15 cellular contexts compared by ENCODE assay signal in genomic region chr20:51380401-51381385, GRCh38.
A peak's percentile ranks its signal among the peaks of the same experiment; 100 is the strongest.
DNase-seq lines count a peak whose midpoint lies in the region; ATAC-seq and TF ChIP-seq lines count a peak whose summit lies in the region.
"Had no signal": no experiment of that assay in that cellular context is flagged by ENCODE, and none has a peak within 500 bp of the region (broad histone marks: within the 10 kb centered on the region; RNA-seq: fewer than 3 reads in every experiment).

No MANE protein-coding gene starts in this region.

- no peak for ATAC-seq in stimulated activated naive CD8-positive, alpha-beta T cell treated with anti-CD3 and anti-CD28 coated beads, Interleukin-15, Interleukin-2, amounts not matched to agents 100 U/mL and 50 U/mL, for 24 hours
- ATAC-seq in RWPE2 (ENCODE audit: low read depth): no peak
- peak; percentile 75 to 83 for ATAC-seq in right cardiac atrium
- no peak for ATAC-seq in HG02798 (IDR thresholded peaks at IDR 0.05; ENCODE audit: poor library complexity, unreplicated experiment)
- no peak for ATAC-seq in GM19452 (IDR thresholded peaks at IDR 0.05; ENCODE audit: unreplicated experiment)

- H3K4me1 ChIP-seq in RWPE2 (ENCODE audit: insufficient read depth, poor library complexity, severe bottlenecking) (peaks cover 10% of the 10 kb centered on the region), right cardiac atrium (ENCODE audit: control insufficient read depth, insufficient read depth, low read length) (no peaks in the 10 kb centered on the region)
- H3K4me1 ChIP-seq: suprapubic skin had no signal

- no peaks in the 10 kb centered on the region for H3K9me3 Mint-ChIP-seq in stimulated activated naive CD8-positive, alpha-beta T cell treated with anti-CD3 and anti-CD28 coated beads, Interleukin-15, Interleukin-2, amounts not matched to agents 100 ng/mL and 50 ng/mL, for 24 hours

- H3K4me3 ChIP-seq in RWPE2 (ENCODE audit: severe bottlenecking) (no peak overlapping the region), right cardiac atrium (ENCODE audit: low read length) (no peak overlapping the region)
- H3K4me3 ChIP-seq: suprapubic skin had no signal

- H3K27ac Mint-ChIP-seq in stimulated activated naive CD8-positive, alpha-beta T cell treated with anti-CD3 and anti-CD28 coated beads, Interleukin-15, Interleukin-2, amounts not matched to agents 100 ng/mL and 50 ng/mL, for 24 hours: peak overlapping the region; percentile 34

- no peak overlapping the region for H3K4me3 Mint-ChIP-seq in stimulated activated naive CD8-positive, alpha-beta T cell treated with anti-CD3 and anti-CD28 coated beads, Interleukin-15, Interleukin-2, amounts not matched to agents 100 ng/mL and 50 ng/mL, for 24 hours

- no peak for TF ChIP-seq CTCF in RWPE2 (IDR thresholded peaks at IDR 0.05; ENCODE audit: poor library complexity, severe bottlenecking)

- H3K36me3 ChIP-seq in RWPE2 (ENCODE audit: low read depth): no peaks in the 10 kb centered on the region
- H3K36me3 ChIP-seq: suprapubic skin had no signal

- WGBS in right cardiac atrium: 77% methylated on average over 13 of the region's 13 CpGs

- H3K27me3 ChIP-seq in RWPE2 (ENCODE audit: insufficient read depth, poor library complexity, severe bottlenecking): no peaks in the 10 kb centered on the region
- no peaks in the 10 kb centered on the region for H3K27me3 ChIP-seq in right cardiac atrium (ENCODE audit: control insufficient read depth, insufficient read depth)
- H3K27me3 ChIP-seq: suprapubic skin had no signal

- H3K36me3 Mint-ChIP-seq in stimulated activated naive CD8-positive, alpha-beta T cell treated with anti-CD3 and anti-CD28 coated beads, Interleukin-15, Interleukin-2, amounts not matched to agents 100 ng/mL and 50 ng/mL, for 24 hours (ENCODE audit: low read depth): peaks cover 17% of the 10 kb centered on the region

- no peaks in the 10 kb centered on the region for H3K27me3 Mint-ChIP-seq in stimulated activated naive CD8-positive, alpha-beta T cell treated with anti-CD3 and anti-CD28 coated beads, Interleukin-15, Interleukin-2, amounts not matched to agents 100 ng/mL and 50 ng/mL, for 24 hours

- no peaks in the 10 kb centered on the region for H3K9me3 ChIP-seq in RWPE2 (ENCODE audit: severe bottlenecking)
- H3K9me3 ChIP-seq in right cardiac atrium (ENCODE audit: control insufficient read depth, low read length): no peaks in the 10 kb centered on the region
- H3K9me3 ChIP-seq: suprapubic skin had no signal

- H3K27ac ChIP-seq in RWPE2 (ENCODE audit: poor library complexity, severe bottlenecking): no peak overlapping the region
- H3K27ac ChIP-seq in right cardiac atrium (ENCODE audit: low read length): peak overlapping the region; percentile 38
- H3K27ac ChIP-seq: suprapubic skin, VCaP had no signal

- peaks cover 33% of the 10 kb centered on the region for H3K4me1 Mint-ChIP-seq in stimulated activated naive CD8-positive, alpha-beta T cell treated with anti-CD3 and anti-CD28 coated beads, Interleukin-15, Interleukin-2, amounts not matched to agents 100 ng/mL and 50 ng/mL, for 24 hours (ENCODE audit: low read depth)

- DNase-seq in stimulated activated naive CD8-positive, alpha-beta T cell treated with anti-CD3 and anti-CD28 coated beads, Interleukin-15, Interleukin-2, amounts not matched to agents 100 U/mL and 50 U/mL, for 24 hours: no peak
- peak; percentile 65 for DNase-seq in RWPE2 (ENCODE audit: low spot score)
- no peak for DNase-seq in right cardiac atrium
- DNase-seq in NK-92 (lab: John Stamatoyannopoulos, UW; ENCODE audit: unreplicated experiment): no peak
- no peak for DNase-seq in activated CD8-positive, alpha-beta memory T cell treated with anti-CD3 and anti-CD28 coated beads for 24 hours
- DNase-seq: amygdala; mammary epithelial cell; NCI-H1092; NK-92 treated with Interleukin-12 subunit alpha and Interleukin-12 subunit beta, amount 100 ng/mL, for 24 hours; occipital lobe had no signal

- intact Hi-C loops in right cardiac atrium (cut with DNase I): no loop called here

Comparison
In these comparisons a context has a peak if more than half of its experiments do, and no peak if none do; other contexts are left out.
1. ATAC-seq: peak in right cardiac atrium (2 of 2); none in stimulated activated naive CD8-positive, alpha-beta T cell treated with anti-CD3 and anti-CD28 coated beads, Interleukin-15, Interleukin-2, amounts not matched to agents 100 U/mL and 50 U/mL, for 24 hours (single experiment), RWPE2 (single experiment), HG02798 (single experiment) and GM19452 (single experiment).